8 cellular contexts compared by ENCODE assay signal in genomic region chr6:116616757-116617093, GRCh38. TPM values are rescaled to one million over a fixed set of nuclear protein-coding genes. Genes with fewer than 3 reads are reported as not detected.
DNase-seq lines count a peak whose midpoint lies in the region; ATAC-seq and TF ChIP-seq lines count a peak whose summit lies in the region.

No MANE protein-coding gene starts in this region.

- intact Hi-C loops in adrenal gland (cut with DNase I) = no loop called here
- intact Hi-C loops in spleen (cut with DNase I; ENCODE audit: low total_unique reads) = no loop called here

- no peak for TF ChIP-seq POLR2A in adrenal gland (IDR thresholded peaks at IDR 0.05)
- TF ChIP-seq POLR2A in spleen (IDR thresholded peaks at IDR 0.05) = no peak

- peak overlapping the region; percentile 58 for H3K4me3 ChIP-seq in MG63
- H3K4me3 ChIP-seq in adrenal gland = peak overlapping the region in 2 of 4 donors; percentile 43 to 54
- peak overlapping the region; percentile 80 for H3K4me3 ChIP-seq in iPS-20b (ENCODE audit: low read length)
- peak overlapping the region; percentile 41 to 74 (median 47) for H3K4me3 ChIP-seq in spleen

- H3K4me1 ChIP-seq in adrenal gland (replicated peaks in 1 of 2) (peaks cover 6 to 7% of the 10 kb centered on the region in 2 donors), iPS-20b (ENCODE audit: insufficient read depth, low read length) (no peaks in the 10 kb centered on the region; the same call in 1 of the 2 replicates), spleen (peaks cover 4 to 20% (median 16%) of the 10 kb centered on the region in 6 donors)

- ATAC-seq in GM19463 (IDR thresholded peaks at IDR 0.05; ENCODE audit: unreplicated experiment) (peak; percentile 22), HG02870 (IDR thresholded peaks at IDR 0.05; ENCODE audit: unreplicated experiment) (no peak)

- peak; percentile 51 for DNase-seq in AG20443 (ENCODE audit: low spot score)
- no peak for DNase-seq in MG63
- DNase-seq in adrenal gland = peak in 6 of 7 donors; percentile 23 to 60 (median 31)
- peak; percentile 78 for DNase-seq in spleen
- DNase-seq in inferior parietal cortex (ENCODE audit: extremely low spot score) = no peak

- H3K9me3 ChIP-seq in MG63 = no peaks in the 10 kb centered on the region
- no peaks in the 10 kb centered on the region for H3K9me3 ChIP-seq in adrenal gland (replicated peaks in 1 of 3)
- H3K9me3 ChIP-seq in iPS-20b (ENCODE audit: insufficient read depth, low read depth, low read length) = no peaks in the 10 kb centered on the region
- no peaks in the 10 kb centered on the region for H3K9me3 ChIP-seq in spleen

- H3K27me3 ChIP-seq in MG63 (0 out of 2 replicates have a peak, but pooled peaks cover 2% of the 10 kb centered on the region), adrenal gland (no peaks in the 10 kb centered on the region), iPS-20b (ENCODE audit: insufficient read depth, low read length) (peaks cover 19% of the 10 kb centered on the region), spleen (replicated peaks in 1 of 7) (peaks cover 0 to 8% (median 0%) of the 10 kb centered on the region in 7 donors)

- WGBS in adrenal gland, 4 donors = 0 to 1% (median 0%) methylated on average over 13 to 15 of the region's 15 CpGs
- 0 to 3% (median 1%) methylated on average over 15 of the region's 15 CpGs for WGBS in spleen, 5 donors

- H3K9ac ChIP-seq in iPS-20b (ENCODE audit: low read depth, low read length) = no peak overlapping the region; the same call in 1 of the 2 replicates

- no peak overlapping the region for H3K27ac ChIP-seq in adrenal gland
- H3K27ac ChIP-seq in iPS-20b (ENCODE audit: low read length) = no peak overlapping the region
- H3K27ac ChIP-seq in spleen = peak overlapping the region in 2 of 8 donors; percentile 54 to 55

- no peaks in the 10 kb centered on the region for H3K36me3 ChIP-seq in MG63
- no peaks in the 10 kb centered on the region for H3K36me3 ChIP-seq in adrenal gland (replicated peaks in 1 of 2)
- H3K36me3 ChIP-seq in iPS-20b (ENCODE audit: insufficient read depth, low read depth, low read length) = no peaks in the 10 kb centered on the region
- H3K36me3 ChIP-seq in spleen = no peaks in the 10 kb centered on the region

- TF ChIP-seq CTCF in adrenal gland (IDR thresholded peaks at IDR 0.05) (no peak), spleen (IDR thresholded peaks at IDR 0.05 in 8 of 11, conservative IDR thresholded peaks at IDR 0.05 in 3 of 11) (no peak)

RNA-seq across cellular contexts. Expression of gene RSPH4A, which starts 0.4 kb away (rescaled TPM):
- 0.20 TPM in 1 of 2 replicates, not detected in the other for total RNA-seq in MG63 (2014; rRNA removed; shearing (Covaris generic); ENCODE audit: low replicate concordance)
- total RNA-seq in adrenal gland (1 to 10 TPM in 1 of 8 donors, under 1 TPM in 5, not detected in 2; 0.14 to 1.5 (median 0.39) TPM), spleen (1 to 10 TPM in 3 of 7 donors, under 1 TPM in 4; 0.27 to 1.8 (median 0.77) TPM)
- polyA plus RNA-seq in adrenal gland (under 1 TPM; 0.64 to 0.84 (median 0.74) TPM), spleen (under 1 TPM; 0.17 to 0.59 (median 0.29) TPM)

RNA-seq across cellular contexts. Expression of gene RWDD1, which starts 45.4 kb away (rescaled TPM):
- 45.3 and 131 TPM in 2 replicates for total RNA-seq in MG63 (2014; rRNA removed; shearing (Covaris generic); ENCODE audit: low replicate concordance)
- total RNA-seq in adrenal gland (10 to 100 TPM; 25.9 to 59.8 (median 47.3) TPM), spleen (10 to 100 TPM; 25.8 to 50.0 (median 30.8) TPM)
- polyA plus RNA-seq in adrenal gland (100 to 1,000 TPM in 1 of 3 donors, 10 to 100 TPM in 2; 49.6 to 136 (median 67.7) TPM), spleen (10 to 100 TPM; 45.2 to 57.5 (median 50.5) TPM)

RNA-seq across cellular contexts. Expression of gene ZUP1, which starts 51.8 kb away (rescaled TPM):
- 9.6 and 15.7 TPM in 2 replicates for total RNA-seq in MG63 (2014; rRNA removed; shearing (Covaris generic); ENCODE audit: low replicate concordance)
- total RNA-seq in adrenal gland (10 to 100 TPM in 1 of 8 donors, 1 to 10 TPM in 7; 2.9 to 10.0 (median 7.9) TPM), spleen (10 to 100 TPM; 12.8 to 17.5 (median 14.6) TPM)
- polyA plus RNA-seq in adrenal gland (10 to 100 TPM; 11.2 to 14.2 (median 14.1) TPM), spleen (10 to 100 TPM; 11.6 to 19.6 (median 11.8) TPM)

Comparison
In these comparisons a context has a peak if more than half of its experiments do, and no peak if none do; other contexts are left out.
1. DNase-seq: peak in AG20443 (single experiment), adrenal gland (6 of 7) and spleen (single experiment); none in MG63 (single experiment) and inferior parietal cortex (single experiment).